ENCODE assay signal across 9 cellular contexts in the genomic region with DNA sequence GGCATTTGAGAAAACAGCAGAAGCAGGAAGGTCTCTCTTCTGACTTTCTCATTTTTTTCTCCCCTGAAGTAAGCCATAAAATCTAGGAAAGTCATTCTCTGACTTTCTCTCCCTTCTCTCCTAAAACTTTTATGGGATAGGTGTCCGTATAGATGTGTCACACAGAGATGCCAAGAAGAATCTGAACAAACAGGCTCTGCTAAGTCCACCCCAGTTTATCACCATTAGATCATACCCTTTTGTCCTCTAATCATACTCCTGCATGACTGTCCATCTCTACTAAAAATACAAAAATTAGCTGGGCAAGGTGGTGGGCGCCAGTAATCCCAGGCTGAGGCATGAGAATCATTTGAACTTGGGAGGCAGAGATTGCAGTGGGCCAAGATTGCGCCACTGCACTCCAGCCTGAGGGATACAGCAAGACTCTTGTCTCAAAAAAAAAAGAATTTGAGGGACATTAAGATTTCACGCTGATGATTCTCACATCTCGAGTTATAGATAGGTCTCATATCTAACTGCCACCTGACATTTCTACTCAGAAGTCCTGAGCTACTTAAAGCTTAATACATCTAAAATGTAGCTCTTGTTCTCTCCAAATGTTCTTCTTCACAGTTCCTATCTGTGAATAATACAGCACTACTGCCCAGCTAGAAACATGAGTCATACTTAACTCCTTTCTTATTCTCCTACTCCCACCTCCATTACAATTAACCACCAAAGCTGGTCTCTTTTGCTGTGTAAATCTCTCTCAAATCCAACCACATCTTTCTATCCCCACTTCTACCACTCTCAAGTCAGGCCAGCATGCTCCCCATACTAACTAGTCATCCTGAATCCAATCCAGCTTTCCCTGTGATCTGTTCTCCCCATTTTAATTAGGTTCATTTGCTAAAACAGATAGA. TPM values are rescaled to one million over a fixed set of nuclear protein-coding genes. Genes with fewer than 3 reads are reported as not detected.
A peak's percentile ranks its signal among the peaks of the same experiment; 100 is the strongest.
DNase-seq lines count a peak whose midpoint lies in the region; ATAC-seq and TF ChIP-seq lines count a peak whose summit lies in the region.
"Had no signal": no experiment of that assay in that cellular context is flagged by ENCODE, and none has a peak within 500 bp of the region (broad histone marks: within the 10 kb centered on the region; RNA-seq: fewer than 3 reads in every experiment).

No MANE protein-coding gene starts in this region.

- H3K9me3 Mint-ChIP-seq in osteocyte (ENCODE audit: unreplicated experiment): peaks cover 4% of the 10 kb centered on the region

- H3F3A ChIP-seq in PC-9 (ENCODE audit: insufficient read depth, low read depth): peaks cover 11% of the 10 kb centered on the region; the same call in 1 of the 2 replicates

- H3K9me3 ChIP-seq in PC-9 (ENCODE audit: insufficient read depth, low read depth) (no peaks in the 10 kb centered on the region), fibroblast of lung (ENCODE audit: control insufficient read depth, insufficient read depth, low read depth, low read length) (no peaks in the 10 kb centered on the region)

- no peaks in the 10 kb centered on the region for H3K9me2 ChIP-seq in PC-9 (ENCODE audit: insufficient read depth)

- no peak overlapping the region for H3K9ac ChIP-seq in fibroblast of lung (ENCODE audit: insufficient read depth, low read length)

- BruUV-seq in PC-9 (replicated peaks; lab: Mats Ljungman, UMichigan): no TSS peak

- intact Hi-C loops in PC-9 (cut with micrococcal nuclease; ENCODE audit: unreplicated experiment): loop anchor here (10.0 kb wide), 1 partner anchor 191 kb away; no protein-coding TSS in a partner anchor

- CTCF ChIA-PET in PC-9 (lab: Charles Lee): no interaction called here

- H3K27ac Mint-ChIP-seq in osteocyte (ENCODE audit: unreplicated experiment): peak overlapping the region; percentile 21

- H3K27me3 ChIP-seq in PC-9 (ENCODE audit: insufficient read depth, low read depth): no peaks in the 10 kb centered on the region
- no peaks in the 10 kb centered on the region for H3K27me3 ChIP-seq in fibroblast of lung (ENCODE audit: control insufficient read depth, insufficient read depth, low read length)

- TF ChIP-seq CTCF in PC-9 (conservative IDR thresholded peaks at IDR 0.05) (no peak), fibroblast of lung (conservative IDR thresholded peaks at IDR 0.05 in 1 of 2, IDR thresholded peaks at IDR 0.05 in 1 of 2; ENCODE audit: low read depth in 1 of 2, low read length in 2 of 2) (no peak), osteocyte (IDR thresholded peaks at IDR 0.05) (no peak)

- H3K4me3 ChIP-seq in PC-9 (no peak overlapping the region), fibroblast of lung (replicated peaks in 1 of 4; ENCODE audit: control extremely low read depth in 1 of 4, insufficient read depth in 1 of 4, low read depth in 3 of 4, low read length in 4 of 4) (no peak overlapping the region)

- ATAC-seq in HG03025 (IDR thresholded peaks at IDR 0.05; ENCODE audit: low FRiP score, unreplicated experiment): no peak
- no peak for ATAC-seq in GM21526 (IDR thresholded peaks at IDR 0.05; ENCODE audit: low FRiP score, unreplicated experiment)

- H3K36me3 ChIP-seq in PC-9 (ENCODE audit: low read depth): peaks cover 36% of the 10 kb centered on the region; the same call in 1 of the 2 replicates
- no peaks in the 10 kb centered on the region for H3K36me3 ChIP-seq in fibroblast of lung (ENCODE audit: control insufficient read depth, insufficient read depth, low read length)

- H3K27ac ChIP-seq in PC-9 (peak overlapping the region; percentile 11), fibroblast of lung (ENCODE audit: insufficient read depth, low read length) (no peak overlapping the region)
- H3K27ac ChIP-seq: 22Rv1 had no signal

- no peak overlapping the region for H3K4me3 Mint-ChIP-seq in osteocyte (ENCODE audit: unreplicated experiment)

- H2AFZ ChIP-seq in PC-9: no peak overlapping the region
- no peak overlapping the region for H2AFZ ChIP-seq in fibroblast of lung (ENCODE audit: low read length)

- peaks cover 9% of the 10 kb centered on the region for H3K4me1 ChIP-seq in PC-9 (replicated peaks; ENCODE audit: insufficient read depth)
- no peaks in the 10 kb centered on the region for H3K4me1 ChIP-seq in fibroblast of lung (ENCODE audit: control insufficient read depth, extremely low read depth, insufficient read depth, low read length)

- POLR2A ChIA-PET in PC-9 (lab: Charles Lee; ENCODE audit: unreplicated experiment): no interaction called here

- H3K36me3 Mint-ChIP-seq in osteocyte (ENCODE audit: unreplicated experiment): peaks cover 23% of the 10 kb centered on the region

- H3K4me1 Mint-ChIP-seq in osteocyte (ENCODE audit: unreplicated experiment): peaks cover 11% of the 10 kb centered on the region

- H4K20me1 ChIP-seq in PC-9 (ENCODE audit: insufficient read depth) (peaks cover 42% of the 10 kb centered on the region), fibroblast of lung (ENCODE audit: control insufficient read depth, extremely low read depth, insufficient read depth, low read length) (no peaks in the 10 kb centered on the region)

- H3K4me2 ChIP-seq in PC-9 (no peak overlapping the region), fibroblast of lung (ENCODE audit: extremely low read depth, insufficient read depth, low read length) (no peak overlapping the region)

- H3K27me3 Mint-ChIP-seq in osteocyte (ENCODE audit: unreplicated experiment): no peaks in the 10 kb centered on the region

- DNase-seq in DMS53 (lab: John Stamatoyannopoulos, UW) (peak; percentile 18), DMS53 treated with DMSO at 0.1 percent for 48 hours (lab: John Stamatoyannopoulos, UW; ENCODE audit: unreplicated experiment) (no peak), PC-9 (no peak), fibroblast of lung (ENCODE audit: low read depth in 2 of 2) (peak; percentile 49 to 81), osteocyte (ENCODE audit: extremely low spot score, unreplicated experiment) (no peak), NCI-H2081 (lab: John Stamatoyannopoulos, UW) (no peak)

- peaks cover 94% of the 10 kb centered on the region for H3K79me2 ChIP-seq in PC-9 (ENCODE audit: low read depth)
- H3K79me2 ChIP-seq in fibroblast of lung (ENCODE audit: control insufficient read depth, insufficient read depth, low read length): peaks cover 11% of the 10 kb centered on the region

RNA-seq across cellular contexts. Expression of a gene that starts 47.7 kb away (rescaled TPM):
- total RNA-seq in PC-9 (2021) (36.5 and 37.9 TPM in 2 replicates), fibroblast of lung (49.3 and 56.8 TPM in 2 replicates), osteocyte (54.7 and 57.4 TPM in 2 replicates)
- polyA plus RNA-seq in fibroblast of lung: 19.7 and 25.6 TPM in 2 replicates
- 13.9 and 17.9 TPM in 2 replicates for polyA plus RNA-seq in fibroblast of lung (2012)
- polyA minus RNA-seq in fibroblast of lung (ENCODE audit: low replicate concordance): 10.0 and 18.8 TPM in 2 replicates

Comparison
In these comparisons a context has a peak if more than half of its experiments do, and no peak if none do; other contexts are left out.
1. DNase-seq: peak in DMS53 (single experiment) and fibroblast of lung (2 of 2); none in DMS53 treated with DMSO at 0.1 percent for 48 hours (single experiment), PC-9 (0 of 2), osteocyte (single experiment) and NCI-H2081 (0 of 2).